In genomic region chr2:4883375-4883774, GRCh38 we compare ENCODE assay signal across 24 cellular contexts.
"Had no signal": no experiment of that assay in that cellular context is flagged by ENCODE, and none has a peak within 500 bp of the region (broad histone marks: within the 10 kb centered on the region; RNA-seq: fewer than 3 reads in every experiment).

No MANE protein-coding gene starts in this region.

- H3K4me1 ChIP-seq: left lung, lower lobe of right lung, pancreas, prostate gland, suprapubic skin, tibial nerve, vagina had no signal

- H3K4me3 ChIP-seq: hepatocyte, left lung, lower lobe of right lung, pancreas, prostate gland, skin epidermis, suprapubic skin, thoracic aorta, tibial nerve, vagina had no signal

- DNase-seq: kidney glomerular epithelial cell; left colon; lower lobe of right lung; mammary epithelial cell; mesenchymal stem cell; naive thymus-derived CD8-positive, alpha-beta T cell; nucleus accumbens; retina; right cardiac atrium; stimulated activated CD4-positive, alpha-beta T cell treated with anti-CD3 and anti-CD28 coated beads, Interleukin-12 subunit alpha, Interleukin-12 subunit beta, amount 100 ng/mL, for 4 hours; stimulated activated CD4-positive, alpha-beta T cell treated with anti-CD3 and anti-CD28 coated beads, Interleukin-15, amount 100 ng/mL, for 24 hours; stimulated activated CD4-positive, alpha-beta T cell treated with anti-CD3 and anti-CD28 coated beads, Interleukin-2, amount 100 ng/mL, for 24 hours; stimulated activated CD4-positive, alpha-beta T cell treated with anti-CD3 and anti-CD28 coated beads, Interleukin-4, amount 100 ng/mL, for 1 hour; stimulated activated naive CD4-positive, alpha-beta T cell had no signal

- H3K27ac ChIP-seq: hepatocyte, left lung, lower lobe of right lung, pancreas, prostate gland, skin epidermis, suprapubic skin, thoracic aorta, tibial nerve, vagina had no signal

- H3K27me3 ChIP-seq: hepatocyte, left lung, pancreas, suprapubic skin, tibial nerve, vagina had no signal

- H3K9me3 ChIP-seq: lower lobe of right lung, pancreas, prostate gland, suprapubic skin, thoracic aorta, vagina had no signal

- ATAC-seq: left colon; left lung; naive thymus-derived CD8-positive, alpha-beta T cell; pancreas; sciatic nerve had no signal

- H3K36me3 ChIP-seq: left lung, lower lobe of right lung, pancreas, prostate gland, suprapubic skin, thoracic aorta, tibial nerve, vagina had no signal
